ENCODE assay signal across 19 cellular contexts in the genomic region with DNA sequence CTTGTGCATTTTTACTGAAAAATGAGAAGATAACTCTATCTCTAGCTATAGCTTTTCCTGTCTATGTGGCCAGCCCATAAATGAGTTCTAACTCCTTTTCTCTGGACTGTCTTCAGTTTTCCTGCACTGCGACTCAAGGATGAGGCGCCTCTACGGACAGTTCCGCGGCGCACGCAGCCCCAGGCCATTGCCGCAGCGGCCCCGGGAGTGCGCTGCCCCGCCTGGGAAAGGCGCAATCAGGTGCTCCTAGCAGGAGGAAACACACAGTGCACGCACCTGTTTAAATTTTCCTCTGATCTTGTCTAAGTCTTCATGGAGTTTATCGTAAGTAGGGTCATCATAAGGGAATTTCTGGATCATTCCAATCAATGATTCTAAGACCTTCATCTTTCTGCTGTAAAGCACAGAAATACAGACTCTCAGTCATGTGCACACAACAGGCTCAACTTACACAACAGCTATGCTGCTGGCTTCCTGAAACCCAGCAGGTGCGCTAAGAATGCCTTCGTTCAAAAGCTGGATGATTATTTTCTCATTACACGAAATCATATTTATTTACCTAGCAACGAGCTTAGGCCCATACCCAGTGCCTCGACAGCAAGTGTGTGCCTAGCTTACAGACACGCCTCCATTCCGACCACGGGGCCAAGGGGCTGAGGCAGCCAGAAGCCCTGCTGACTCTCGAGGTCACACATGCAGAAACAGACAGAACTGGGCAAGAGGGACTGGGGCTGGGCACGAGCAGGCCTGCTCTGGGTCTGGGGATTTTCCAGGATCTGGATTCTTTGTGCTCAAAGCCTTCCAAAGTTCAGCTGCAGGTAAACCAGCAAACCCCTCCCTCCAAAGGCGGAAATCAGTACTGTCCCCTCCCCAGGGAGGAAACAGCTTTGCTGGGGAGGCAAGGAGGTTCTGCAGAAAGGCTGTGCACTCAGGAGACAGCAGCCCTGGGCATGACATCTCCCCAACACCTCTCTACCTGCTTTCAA. TPM values are rescaled to one million over a fixed set of nuclear protein-coding genes. Genes with fewer than 3 reads are reported as not detected.
DNase-seq lines count a peak whose midpoint lies in the region; ATAC-seq and TF ChIP-seq lines count a peak whose summit lies in the region.
"Had no signal": no experiment of that assay in that cellular context is flagged by ENCODE, and none has a peak within 500 bp of the region (broad histone marks: within the 10 kb centered on the region; RNA-seq: fewer than 3 reads in every experiment).

No MANE protein-coding gene starts in this region.

- TF ChIP-seq RAD21 in IMR-90 (IDR thresholded peaks at IDR 0.05; ENCODE audit: low read length), result no peak

- H3K18ac ChIP-seq in IMR-90 (ENCODE audit: low read depth, low read length), result no peak overlapping the region

- H3K36me3 ChIP-seq in BLaER1 treated with 17β-estradiol and CSF1 and Interleukin-3, amounts not matched to agents 10 nM and 100 nM, result peaks cover 50 to 95% (median 79%) of the 10 kb centered on the region in 11 experiments
- H3K36me3 ChIP-seq in IMR-90 (ENCODE audit: control insufficient read depth, insufficient read depth, low read length) (peaks cover 45% of the 10 kb centered on the region), adrenal gland (replicated peaks in 1 of 2) (peaks cover 0 to 52% of the 10 kb centered on the region in 2 donors)

- CTCF ChIA-PET in IMR-90 (lab: Yijun Ruan, JAX), result no interaction called here

- no peak overlapping the region for H2AK5ac ChIP-seq in IMR-90 (ENCODE audit: low read depth, low read length)

- BruUV-seq in IMR-90 (replicated peaks; lab: Mats Ljungman, UMichigan), result no TSS peak

- ATAC-seq in IMR-90 (ENCODE audit: low read depth) (no peak), left lobe of liver (peak; percentile 46), HG03175 (IDR thresholded peaks at IDR 0.05; ENCODE audit: unreplicated experiment) (no peak), GM21360 (IDR thresholded peaks at IDR 0.05; ENCODE audit: unreplicated experiment) (no peak), natural killer cell (no peak)
- no peak for ATAC-seq in activated T-cell treated with anti-CD3 and anti-CD28 coated beads, Interleukin-2, amount 50 U/mL, for 4 hours
- ATAC-seq: activated naive CD4-positive, alpha-beta T cell treated with anti-CD3 and anti-CD28 coated beads, Interleukin-2, amount 50 U/mL, for 72 hours; Right ventricle myocardium inferior had no signal

- H3K9ac ChIP-seq in BLaER1 treated with 17β-estradiol and CSF1 and Interleukin-3, amounts not matched to agents 10 nM and 100 nM, result peak overlapping the region in 6 of 11 experiments; percentile 9 to 51 (median 32); a peak in 4 of 22 replicates
- H3K9ac ChIP-seq in IMR-90 (ENCODE audit: low read depth, low read length), result no peak overlapping the region

- H3K23ac ChIP-seq in IMR-90 (ENCODE audit: low read depth, low read length), result no peak overlapping the region

- H2AFZ ChIP-seq in IMR-90 (replicated peaks; ENCODE audit: low read length, poor library complexity), result no peak overlapping the region

- H3K36me3 Mint-ChIP-seq in activated T-cell treated with anti-CD3 and anti-CD28 coated beads, Interleukin-2, amount 50 U/mL, for 4 hours (ENCODE audit: insufficient read depth), result peaks cover 46% of the 10 kb centered on the region
- H3K36me3 Mint-ChIP-seq in natural killer cell, result no peaks in the 10 kb centered on the region
- H3K36me3 Mint-ChIP-seq: activated naive CD4-positive, alpha-beta T cell treated with anti-CD3 and anti-CD28 coated beads, Interleukin-2, amount 50 U/mL, for 72 hours had no signal

- no peaks in the 10 kb centered on the region for H3K9me3 ChIP-seq in BLaER1 treated with 17β-estradiol and CSF1 and Interleukin-3, amounts not matched to agents 10 nM and 100 nM (replicated peaks in 1 of 11)
- H3K9me3 ChIP-seq in IMR-90 (ENCODE audit: control insufficient read depth, insufficient read depth, low read length), result no peaks in the 10 kb centered on the region
- no peaks in the 10 kb centered on the region for H3K9me3 ChIP-seq in adrenal gland (replicated peaks in 1 of 3)

- no peak overlapping the region for H2BK120ac ChIP-seq in IMR-90 (ENCODE audit: low read depth, low read length)

- H3K14ac ChIP-seq in IMR-90 (replicated peaks; ENCODE audit: low read depth, low read length), result no peak overlapping the region

- POLR2A ChIA-PET in IMR-90 (lab: Charles Lee; ENCODE audit: unreplicated experiment), result no interaction called here

- peak overlapping the region; percentile 65 for H2AK9ac ChIP-seq in IMR-90 (replicated peaks; ENCODE audit: low read depth, low read length, poor library complexity)

- no peaks in the 10 kb centered on the region for H3K9me1 ChIP-seq in IMR-90 (ENCODE audit: insufficient read depth, low read length)

- no peak overlapping the region for H4K5ac ChIP-seq in IMR-90 (ENCODE audit: low read depth, low read length)

- no peaks in the 10 kb centered on the region for H3K27me3 Mint-ChIP-seq in activated T-cell treated with anti-CD3 and anti-CD28 coated beads, Interleukin-2, amount 50 U/mL, for 4 hours (ENCODE audit: low read depth)
- H3K27me3 Mint-ChIP-seq in natural killer cell (ENCODE audit: low read depth in 2 of 2), result no peaks in the 10 kb centered on the region

- H3K9me3 Mint-ChIP-seq in activated T-cell treated with anti-CD3 and anti-CD28 coated beads, Interleukin-2, amount 50 U/mL, for 4 hours, result no peaks in the 10 kb centered on the region
- H3K9me3 Mint-ChIP-seq in natural killer cell, result no peaks in the 10 kb centered on the region
- H3K9me3 Mint-ChIP-seq: activated naive CD4-positive, alpha-beta T cell treated with anti-CD3 and anti-CD28 coated beads, Interleukin-2, amount 50 U/mL, for 72 hours; nephron had no signal

- H2BK15ac ChIP-seq in IMR-90 (ENCODE audit: low read depth, low read length), result no peak overlapping the region

- H3K4me1 Mint-ChIP-seq in activated T-cell treated with anti-CD3 and anti-CD28 coated beads, Interleukin-2, amount 50 U/mL, for 4 hours (ENCODE audit: low read depth), result peaks cover 9% of the 10 kb centered on the region
- H3K4me1 Mint-ChIP-seq in natural killer cell, result peaks cover 7 to 22% of the 10 kb centered on the region in 2 donors

- H3K56ac ChIP-seq in IMR-90 (ENCODE audit: extremely low read depth, insufficient read depth, low read length), result no peak overlapping the region

- no peak overlapping the region for H3K27ac Mint-ChIP-seq in natural killer cell
- H3K27ac Mint-ChIP-seq: activated naive CD4-positive, alpha-beta T cell treated with anti-CD3 and anti-CD28 coated beads, Interleukin-2, amount 50 U/mL, for 72 hours; nephron had no signal

- intact Hi-C loops in IMR-90 (cut with micrococcal nuclease) (no loop called here), adrenal gland (cut with DNase I) (no loop called here), natural killer cell (cut with micrococcal nuclease) (no loop called here)

- H4K20me1 ChIP-seq in BLaER1 treated with 17β-estradiol and CSF1 and Interleukin-3, amounts not matched to agents 10 nM and 100 nM, result peaks cover 31 to 100% (median 88%) of the 10 kb centered on the region in 11 experiments; a peak in 21 of 22 replicates
- H4K20me1 ChIP-seq in IMR-90 (ENCODE audit: insufficient read depth, low read length), result peaks cover 8% of the 10 kb centered on the region

- peak overlapping the region in 7 of 11 experiments; percentile 27 to 75 (median 57); a peak in 13 of 22 replicates for H3K4me2 ChIP-seq in BLaER1 treated with 17β-estradiol and CSF1 and Interleukin-3, amounts not matched to agents 10 nM and 100 nM
- no peak overlapping the region for H3K4me2 ChIP-seq in IMR-90 (ENCODE audit: low read depth, low read length)

- H2BK20ac ChIP-seq in IMR-90 (ENCODE audit: low read depth, low read length), result no peak overlapping the region

- peaks cover 24 to 64% of the 10 kb centered on the region in 2 experiments for H3K79me1 ChIP-seq in IMR-90 (ENCODE audit: low read depth in 1 of 2, low read length in 2 of 2)

- H3K27me3 ChIP-seq in BLaER1 treated with 17β-estradiol and CSF1 and Interleukin-3, amounts not matched to agents 10 nM and 100 nM, result no peaks in the 10 kb centered on the region
- no peaks in the 10 kb centered on the region for H3K27me3 ChIP-seq in IMR-90 (ENCODE audit: control insufficient read depth, insufficient read depth, low read length)
- no peaks in the 10 kb centered on the region for H3K27me3 ChIP-seq in adrenal gland

- H3K4me3 ChIP-seq in BLaER1 treated with 17β-estradiol and CSF1 and Interleukin-3, amounts not matched to agents 10 nM and 100 nM, result no peak overlapping the region
- H3K4me3 ChIP-seq in IMR-90 (ENCODE audit: insufficient read depth, low read depth, low read length) (no peak overlapping the region), adrenal gland (no peak overlapping the region)
- H3K4me3 ChIP-seq: lung had no signal

- dilution Hi-C loops in IMR-90 (cut with HindIII; ENCODE audit: low sequenced_read_pairs, unreplicated experiment), result no loop called here

- WGBS in IMR-90 (ENCODE audit: extremely low coverage in 2 of 2, insufficient read length in 1 of 2), 2 experiments, result 88% methylated on average over 12 of the region's 26 CpGs; no CpG with 5 or more reads in 1 of the 2 experiments
- WGBS in adrenal gland, 4 donors, result 76 to 89% (median 80%) methylated on average over 23 to 26 of the region's 26 CpGs

- TF ChIP-seq POLR2A in IMR-90 (IDR thresholded peaks at IDR 0.05; ENCODE audit: low read depth, low read length) (no peak), adrenal gland (IDR thresholded peaks at IDR 0.05) (peak in 1 of 2 donors; percentile 52)

- DNase-seq in IMR-90 (no peak), adrenal gland (peak in 6 of 7 donors; percentile 79 to 93 (median 84)), left lobe of liver (ENCODE audit: low spot score) (no peak), natural killer cell (no peak)
- DNase-seq in activated T-cell treated with anti-CD3 and anti-CD28 coated beads, Interleukin-2, amount 50 U/mL, for 4 hours, result no peak
- DNase-seq: activated CD8-positive, alpha-beta memory T cell treated with anti-CD3 and anti-CD28 coated beads, Interleukin-2, amount 50 U/mL, for 48 hours; AML-193; DMS153; effector memory CD4-positive, alpha-beta T cell; foreskin fibroblast; NCI-H187 treated with DMSO at 0.1 percent for 48 hours; NK-92 treated with Interleukin-12 subunit alpha and Interleukin-12 subunit beta, amount 100 ng/mL, for 24 hours had no signal

- H3K4me3 Mint-ChIP-seq in activated T-cell treated with anti-CD3 and anti-CD28 coated beads, Interleukin-2, amount 50 U/mL, for 4 hours, result no peak overlapping the region
- H3K4me3 Mint-ChIP-seq in natural killer cell, result no peak overlapping the region
- H3K4me3 Mint-ChIP-seq: nephron had no signal

- no peak overlapping the region for H2BK5ac ChIP-seq in IMR-90 (ENCODE audit: low read depth, low read length, poor library complexity, severe bottlenecking)

- in situ Hi-C loops in IMR-90 (cut with MboI; ENCODE audit: low sequenced_read_pairs), result loop anchor here (25.0 kb wide), 2 partner anchors 731 to 1056 kb away; no protein-coding TSS in a partner anchor

- H3K27ac ChIP-seq in BLaER1 treated with 17β-estradiol and CSF1 and Interleukin-3, amounts not matched to agents 10 nM and 100 nM, result peak overlapping the region in 1 of 11 experiments; percentile 25; a peak in 1 of 22 replicates
- no peak overlapping the region for H3K27ac ChIP-seq in IMR-90 (ENCODE audit: insufficient read depth, low read length)
- peak overlapping the region in 2 of 5 donors; percentile 46 to 72 for H3K27ac ChIP-seq in adrenal gland

- no peak overlapping the region for H4K8ac ChIP-seq in IMR-90 (ENCODE audit: low read depth in 2 of 2, low read length in 2 of 2)

- H3K4me1 ChIP-seq in BLaER1 treated with 17β-estradiol and CSF1 and Interleukin-3, amounts not matched to agents 10 nM and 100 nM, result peaks cover 2 to 71% (median 62%) of the 10 kb centered on the region in 10 experiments; a peak in 17 of 20 replicates
- H3K4me1 ChIP-seq in IMR-90 (ENCODE audit: control insufficient read depth, insufficient read depth, low read length) (peaks cover 2% of the 10 kb centered on the region; the same call in 1 of the 2 replicates), adrenal gland (replicated peaks in 1 of 2) (peaks cover 3 to 18% of the 10 kb centered on the region in 2 donors)

- no peak overlapping the region for H4K91ac ChIP-seq in IMR-90 (ENCODE audit: insufficient read depth, low read depth, low read length)

- H3K4ac ChIP-seq in IMR-90 (ENCODE audit: low read depth, low read length), result no peak overlapping the region

- TF ChIP-seq CTCF in IMR-90 (conservative IDR thresholded peaks at IDR 0.05; ENCODE audit: low read depth, low read length) (no peak), adrenal gland (IDR thresholded peaks at IDR 0.05) (no peak), natural killer cell (IDR thresholded peaks at IDR 0.05) (no peak)

RNA-seq across cellular contexts. Expression of a gene that starts 7.2 kb away (rescaled TPM):
- 8.2 and 16.7 TPM in 2 replicates for total RNA-seq in IMR-90 (2012; rRNA removed)
- polyA plus RNA-seq in IMR-90 (2012; rRNA removed), result 18.8 and 23.5 TPM in 2 replicates
- polyA plus RNA-seq in IMR-90 (2012; cell fraction: cytosol; rRNA removed), result 14.0 and 16.6 TPM in 2 replicates
- polyA plus RNA-seq in IMR-90 (2012; cell fraction: nucleus; rRNA removed; ENCODE audit: low replicate concordance), result 58.0 and 79.5 TPM in 2 replicates
- 10 to 100 TPM; 10.9 to 41.3 (median 22.7) TPM for total RNA-seq in adrenal gland
- polyA plus RNA-seq in adrenal gland, result 10 to 100 TPM; 23.0 to 52.5 (median 38.4) TPM
- 7.6 TPM for total RNA-seq in left lobe of liver
- total RNA-seq in activated T-cell treated with anti-CD3 and anti-CD28 coated beads, Interleukin-2, amount 50 U/mL, for 4 hours, result 10 to 100 TPM; 22.2 to 24.5 (median 22.8) TPM
- 10 to 100 TPM; 23.2 to 33.5 (median 25.3) TPM for total RNA-seq in natural killer cell

RNA-seq across cellular contexts. Expression of a gene that starts 27.0 kb away (rescaled TPM):
- total RNA-seq in IMR-90 (2012; rRNA removed), result 717 and 748 TPM in 2 replicates
- polyA plus RNA-seq in IMR-90 (2012; rRNA removed), result 481 and 872 TPM in 2 replicates
- polyA plus RNA-seq in IMR-90 (2012; cell fraction: cytosol; rRNA removed), result 498 and 688 TPM in 2 replicates
- polyA plus RNA-seq in IMR-90 (2012; cell fraction: nucleus; rRNA removed; ENCODE audit: low replicate concordance), result 405 and 823 TPM in 2 replicates
- 100 to 1,000 TPM in 4 of 8 donors, 10 to 100 TPM in 4; 74.3 to 149 (median 103) TPM for total RNA-seq in adrenal gland
- polyA plus RNA-seq in adrenal gland, result 10 to 100 TPM; 12.1 to 42.9 (median 29.5) TPM
- 82.6 TPM for total RNA-seq in left lobe of liver
- total RNA-seq in activated T-cell treated with anti-CD3 and anti-CD28 coated beads, Interleukin-2, amount 50 U/mL, for 4 hours, result 10 to 100 TPM; 26.1 to 31.9 (median 28.1) TPM
- total RNA-seq in natural killer cell, result 1 to 10 TPM; 1.4 to 2.3 (median 2.3) TPM

RNA-seq across cellular contexts. Expression of a gene that starts 35.9 kb away (rescaled TPM):
- total RNA-seq in IMR-90 (2012; rRNA removed) (not detected in 2 replicates), adrenal gland (not detected), left lobe of liver (0.15 TPM), natural killer cell (not detected)
- polyA plus RNA-seq in IMR-90 (2012; rRNA removed) (not detected in 2 replicates), adrenal gland (not detected)
- not detected in 2 replicates for polyA plus RNA-seq in IMR-90 (2012; cell fraction: cytosol; rRNA removed)
- not detected in 2 replicates for polyA plus RNA-seq in IMR-90 (2012; cell fraction: nucleus; rRNA removed; ENCODE audit: low replicate concordance)
- not detected for total RNA-seq in activated T-cell treated with anti-CD3 and anti-CD28 coated beads, Interleukin-2, amount 50 U/mL, for 4 hours
- total RNA-seq: Right ventricle myocardium inferior had no signal
- polyA plus RNA-seq: lung had no signal

Comparison
In these comparisons a context has a peak if more than half of its experiments do, and no peak if none do; other contexts are left out.
1. DNase-seq: peak in adrenal gland (6 of 7); none in IMR-90 (single experiment), left lobe of liver (single experiment), activated T-cell treated with anti-CD3 and anti-CD28 coated beads, Interleukin-2, amount 50 U/mL, for 4 hours (single experiment) and natural killer cell (single experiment).
2. RNA of a gene that starts 27.0 kb away (total RNA-seq): 717 to 748 TPM in IMR-90, 74.3 to 149 TPM in adrenal gland, 82.6 TPM in left lobe of liver (single experiment) and 26.1 to 31.9 TPM in activated T-cell treated with anti-CD3 and anti-CD28 coated beads, Interleukin-2, amount 50 U/mL, for 4 hours; 1.4 to 2.3 TPM in natural killer cell; every median in the first group is over 4 times any median in the second.